17 cellular contexts compared by ENCODE assay signal in genomic region chr3:159637895-159638542, GRCh38.
DNase-seq lines count a peak whose midpoint lies in the region; ATAC-seq and TF ChIP-seq lines count a peak whose summit lies in the region.
"Had no signal": no experiment of that assay in that cellular context is flagged by ENCODE, and none has a peak within 500 bp of the region (broad histone marks: within the 10 kb centered on the region; RNA-seq: fewer than 3 reads in every experiment).

No MANE protein-coding gene starts in this region.

- H3K4me3 ChIP-seq in ACC112 (ENCODE audit: low read depth, low read length) (peak overlapping the region; percentile 32; the same call in 1 of the 2 replicates), SJSA1 (no peak overlapping the region), foreskin fibroblast (ENCODE audit: low read depth in 1 of 2, low read length in 2 of 2) (no peak overlapping the region)
- H3K4me3 ChIP-seq: gastrocnemius medialis, prostate gland, transverse colon had no signal

- peaks cover 4% of the 10 kb centered on the region; the same call in 1 of the 2 replicates for H3K36me3 Mint-ChIP-seq in HFFc6 (ENCODE audit: low read depth)

- peak overlapping the region; percentile 59; the same call in 1 of the 2 replicates for H3K4me3 Mint-ChIP-seq in HFFc6

- TF ChIP-seq CTCF in HFFc6 (IDR thresholded peaks at IDR 0.05) (no peak), foreskin fibroblast (IDR thresholded peaks at IDR 0.05; ENCODE audit: low read depth, low read length) (no peak)

- no peak for ATAC-seq in GM21526 (IDR thresholded peaks at IDR 0.05; ENCODE audit: low FRiP score, unreplicated experiment)
- no peak for ATAC-seq in GM21619 (IDR thresholded peaks at IDR 0.05; ENCODE audit: unreplicated experiment)
- ATAC-seq: gastrocnemius medialis had no signal

- H3K36me3 ChIP-seq in ACC112 (ENCODE audit: insufficient read depth, low read length) (no peaks in the 10 kb centered on the region), SJSA1 (no peaks in the 10 kb centered on the region)
- H3K36me3 ChIP-seq: gastrocnemius medialis, prostate gland, transverse colon had no signal

- no peak overlapping the region for H2AFZ ChIP-seq in ACC112 (ENCODE audit: low read length, unreplicated experiment)

- no peaks in the 10 kb centered on the region for H3K79me2 ChIP-seq in ACC112 (ENCODE audit: control insufficient read depth, insufficient read depth, low read length, unreplicated experiment)

- H3K4me1 ChIP-seq in ACC112 (ENCODE audit: control insufficient read depth, insufficient read depth, low read length, unreplicated experiment) (peaks cover 39% of the 10 kb centered on the region), SJSA1 (replicated peaks) (peaks cover 42% of the 10 kb centered on the region)
- H3K4me1 ChIP-seq: gastrocnemius medialis, prostate gland, transverse colon had no signal

- peaks cover 51% of the 10 kb centered on the region for H3K4me1 Mint-ChIP-seq in HFFc6 (ENCODE audit: low read depth)

- DNase-seq in HFFc6 (peak; percentile 47), SJSA1 (ENCODE audit: low read depth in 1 of 2, low spot score in 2 of 2) (peak in 1 of 2 experiments; percentile 63), foreskin fibroblast (peak; percentile 44 to 71), cerebellar cortex (ENCODE audit: low spot score) (no peak)
- no peak for DNase-seq in activated CD4-positive, alpha-beta T cell treated with anti-CD3 and anti-CD28 coated beads for 4 hours
- DNase-seq: activated CD4-positive, CD25-positive, alpha-beta regulatory T cell; activated naive CD4-positive, alpha-beta T cell treated with anti-CD3 and anti-CD28 coated beads, Interleukin-2, amount 50 U/mL, for 16 hours; AML-193; DMS153; gastrocnemius medialis; stimulated activated CD8-positive, alpha-beta memory T cell treated with anti-CD3 and anti-CD28 coated beads, Interleukin-4, amount 100 ng/mL, for 48 hours; transverse colon had no signal

- no peaks in the 10 kb centered on the region for H3K27me3 Mint-ChIP-seq in HFFc6 (ENCODE audit: insufficient read depth)

- H3K27me3 ChIP-seq in ACC112 (ENCODE audit: insufficient read depth, low read length) (no peaks in the 10 kb centered on the region), SJSA1 (replicated peaks) (no peaks in the 10 kb centered on the region)
- H3K27me3 ChIP-seq: gastrocnemius medialis, transverse colon had no signal

- no peaks in the 10 kb centered on the region for H3K9me3 ChIP-seq in SJSA1 (replicated peaks)
- H3K9me3 ChIP-seq: gastrocnemius medialis, prostate gland, transverse colon had no signal

- no peak overlapping the region for H3K27ac Mint-ChIP-seq in HFFc6

- H3K9me3 Mint-ChIP-seq in HFFc6 = no peaks in the 10 kb centered on the region

- H3K27ac ChIP-seq in ACC112 (ENCODE audit: low read depth, low read length) (peak overlapping the region; percentile 18; the same call in 1 of the 2 replicates), SJSA1 (peak overlapping the region; percentile 45)
- H3K27ac ChIP-seq: gastrocnemius medialis, KMS-11, prostate gland, transverse colon had no signal

Comparison
In these comparisons a context has a peak if more than half of its experiments do, and no peak if none do; other contexts are left out.
1. DNase-seq: peak in HFFc6 (single experiment) and foreskin fibroblast (2 of 2); none in cerebellar cortex (single experiment) and activated CD4-positive, alpha-beta T cell treated with anti-CD3 and anti-CD28 coated beads for 4 hours (0 of 2).